In genomic region chr12:111262277-111262676, GRCh38 we compare ENCODE assay signal across 7 cellular contexts.
"Had no signal": no experiment of that assay in that cellular context is flagged by ENCODE, and none has a peak within 500 bp of the region (broad histone marks: within the 10 kb centered on the region; RNA-seq: fewer than 3 reads in every experiment).

No MANE protein-coding gene starts in this region.

- FAIRE-seq: HTR-8/SVneo had no signal

- DNase-seq: H7, IMR-90, KBM-7 had no signal

- H3K4me3 ChIP-seq: GM23338, HAP-1 had no signal

- ATAC-seq: GM23338, HCT116 had no signal

- H3K4me1 Mint-ChIP-seq: GM23338 had no signal

- H3K4me3 Mint-ChIP-seq: GM23338 had no signal

- H3K4me1 ChIP-seq: HAP-1 had no signal

- H2AFZ ChIP-seq: GM23338 had no signal

- H3K4me2 ChIP-seq: GM23338 had no signal

- H3K9me3 ChIP-seq: HAP-1 had no signal

- H3K36me3 ChIP-seq: HAP-1 had no signal

- H3K9me3 Mint-ChIP-seq: GM23338 had no signal
